8 cellular contexts compared by ENCODE assay signal in genomic region chr13:46184277-46184699, GRCh38. TPM values are rescaled to one million over a fixed set of nuclear protein-coding genes. Genes with fewer than 3 reads are reported as not detected.
DNase-seq lines count a peak whose midpoint lies in the region; ATAC-seq lines count a peak whose summit lies in the region.

No MANE protein-coding gene starts in this region.

- DNase-seq in CD1c-positive myeloid dendritic cell (ENCODE audit: extremely low spot score) (peak; percentile 75), SW480 (ENCODE audit: low spot score) (peak; percentile 17), left lobe of liver (ENCODE audit: low spot score) (no peak), LoVo (ENCODE audit: low spot score) (no peak)
- peak; percentile 66 to 78 for DNase-seq in activated naive CD4-positive, alpha-beta T cell treated with anti-CD3 and anti-CD28 coated beads, Interleukin-2, amount 50 U/mL, for 72 hours (ENCODE audit: low spot score in 2 of 2)
- DNase-seq in stimulated activated CD8-positive, alpha-beta memory T cell treated with anti-CD3 and anti-CD28 coated beads, Interleukin-7, amount 100 ng/mL, for 24 hours (ENCODE audit: low read depth), result peak; percentile 59

- ATAC-seq in GM19395 (IDR thresholded peaks at IDR 0.05; ENCODE audit: unreplicated experiment), result peak; percentile 45
- ATAC-seq in HG03439 (IDR thresholded peaks at IDR 0.05; ENCODE audit: unreplicated experiment), result peak; percentile 42
- peak; percentile 58 for ATAC-seq in activated naive CD4-positive, alpha-beta T cell treated with anti-CD3 and anti-CD28 coated beads, Interleukin-2, amount 50 U/mL, for 72 hours
- peak; percentile 64 for ATAC-seq in left lobe of liver

- peaks cover 15 to 19% of the 10 kb centered on the region in 2 donors for H3K36me3 Mint-ChIP-seq in activated naive CD4-positive, alpha-beta T cell treated with anti-CD3 and anti-CD28 coated beads, Interleukin-2, amount 50 U/mL, for 72 hours

- peak overlapping the region; percentile 81 to 93 for H3K27ac Mint-ChIP-seq in activated naive CD4-positive, alpha-beta T cell treated with anti-CD3 and anti-CD28 coated beads, Interleukin-2, amount 50 U/mL, for 72 hours

- H3K9me3 Mint-ChIP-seq in activated naive CD4-positive, alpha-beta T cell treated with anti-CD3 and anti-CD28 coated beads, Interleukin-2, amount 50 U/mL, for 72 hours, result no peaks in the 10 kb centered on the region

RNA-seq across cellular contexts. Expression of gene LCP1, which starts 2.3 kb away (rescaled TPM):
- 1,000 to 10,000 TPM in 1 of 2 donors, 100 to 1,000 TPM in 1; 761 to 1,053 TPM for total RNA-seq in activated naive CD4-positive, alpha-beta T cell treated with anti-CD3 and anti-CD28 coated beads, Interleukin-2, amount 50 U/mL, for 72 hours
- total RNA-seq in left lobe of liver, result 20.7 TPM

RNA-seq across cellular contexts. Expression of gene LRRC63, which starts 27.4 kb away (rescaled TPM):
- under 1 TPM; 0.16 to 0.99 TPM for total RNA-seq in activated naive CD4-positive, alpha-beta T cell treated with anti-CD3 and anti-CD28 coated beads, Interleukin-2, amount 50 U/mL, for 72 hours
- 0.20 TPM for total RNA-seq in left lobe of liver

Comparison
In these comparisons a context has a peak if more than half of its experiments do, and no peak if none do; other contexts are left out.
1. DNase-seq: peak in CD1c-positive myeloid dendritic cell (single experiment), SW480 (single experiment), activated naive CD4-positive, alpha-beta T cell treated with anti-CD3 and anti-CD28 coated beads, Interleukin-2, amount 50 U/mL, for 72 hours (2 of 2) and stimulated activated CD8-positive, alpha-beta memory T cell treated with anti-CD3 and anti-CD28 coated beads, Interleukin-7, amount 100 ng/mL, for 24 hours (single experiment); none in left lobe of liver (single experiment) and LoVo (single experiment).
2. RNA of gene LCP1, which starts 2.3 kb away (total RNA-seq): 761 to 1,053 TPM in activated naive CD4-positive, alpha-beta T cell treated with anti-CD3 and anti-CD28 coated beads, Interleukin-2, amount 50 U/mL, for 72 hours; 20.7 TPM in left lobe of liver (single experiment); every median in the first group is over 10 times any median in the second.
3. Peak in every context shown above with its lines, with median percentiles within 50 percentile points of each other: ATAC-seq.